ENCODE assay signal across 26 cellular contexts in the genomic region with DNA sequence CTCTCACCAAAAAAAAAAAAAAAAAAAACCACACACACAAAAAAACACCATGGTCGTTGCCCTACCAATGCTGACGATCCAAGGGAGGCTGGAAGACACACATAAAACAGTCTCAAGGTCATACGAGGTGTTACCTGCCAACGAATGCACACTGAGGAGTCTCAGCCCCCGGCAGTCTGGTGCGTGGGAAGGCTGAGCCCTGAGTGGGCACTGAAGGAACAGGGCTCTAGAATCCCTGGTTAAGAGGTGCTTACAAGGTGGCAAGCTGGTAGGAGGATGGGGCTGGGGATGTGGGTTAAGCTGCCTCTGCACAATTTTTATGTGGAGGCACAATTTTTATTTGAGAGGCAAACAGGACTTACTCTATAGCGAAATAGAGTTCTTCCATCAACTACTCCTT.
"Had no signal": no experiment of that assay in that cellular context is flagged by ENCODE, and none has a peak within 500 bp of the region (broad histone marks: within the 10 kb centered on the region; RNA-seq: fewer than 3 reads in every experiment).

No MANE protein-coding gene starts in this region.

- ATAC-seq: gastrocnemius medialis; heart left ventricle; left cardiac atrium; left lung; naive thymus-derived CD4-positive, alpha-beta T cell; psoas muscle; right lobe of liver; stimulated activated naive CD8-positive, alpha-beta T cell treated with anti-CD3 and anti-CD28 coated beads, Interleukin-15, Interleukin-2, amounts not matched to agents 100 U/mL and 50 U/mL, for 24 hours had no signal

- H3K4me3 ChIP-seq: coronary artery, esophagus squamous epithelium, gastrocnemius medialis, hepatocyte, left lung, neural progenitor cell, psoas muscle, right lobe of liver, testis had no signal

- DNase-seq: dermis blood vessel endothelial cell; effector memory CD4-positive, alpha-beta T cell; erythroblast; esophagus squamous epithelium; gastrocnemius medialis; left cardiac atrium; left lung; mesenchymal stem cell; naive thymus-derived CD4-positive, alpha-beta T cell; retina; right lobe of liver; small intestine; stimulated activated CD4-positive, alpha-beta T cell treated with anti-CD3 and anti-CD28 coated beads, Interleukin-15, amount 100 ng/mL, for 24 hours; stimulated activated CD4-positive, alpha-beta T cell treated with anti-CD3 and anti-CD28 coated beads, Interleukin-2, amount 100 ng/mL, for 48 hours; stimulated activated CD8-positive, alpha-beta memory T cell treated with anti-CD3 and anti-CD28 coated beads, Interleukin-4, amount 100 ng/mL, for 48 hours; stimulated activated naive CD8-positive, alpha-beta T cell treated with anti-CD3 and anti-CD28 coated beads, Interleukin-15, Interleukin-2, amounts not matched to agents 100 U/mL and 50 U/mL, for 24 hours; substantia nigra; testis had no signal

- H3K9ac ChIP-seq: neural progenitor cell had no signal

- H3K9me3 ChIP-seq: esophagus squamous epithelium, gastrocnemius medialis, heart left ventricle, left lung, psoas muscle, right lobe of liver, testis had no signal

- H3K27me3 ChIP-seq: esophagus squamous epithelium, gastrocnemius medialis, heart left ventricle, hepatocyte, left lung, right lobe of liver, testis had no signal

- H2AFZ ChIP-seq: hepatocyte, neural progenitor cell had no signal

- H3K36me3 Mint-ChIP-seq: mesothelial cell of epicardium; naive thymus-derived CD4-positive, alpha-beta T cell; neural progenitor cell; type B pancreatic cell had no signal

- H3K27ac ChIP-seq: gastrocnemius medialis, hepatocyte, neural progenitor cell, psoas muscle, right lobe of liver, testis had no signal

- H3K79me2 ChIP-seq: hepatocyte had no signal

- H3K4me2 ChIP-seq: hepatocyte, neural progenitor cell had no signal

- H3K9me3 Mint-ChIP-seq: mesothelial cell of epicardium; naive thymus-derived CD4-positive, alpha-beta T cell; nephron; neural progenitor cell; type B pancreatic cell had no signal

- H3K36me3 ChIP-seq: gastrocnemius medialis, left lung, neural progenitor cell, right lobe of liver had no signal

- H3K27ac Mint-ChIP-seq: mesothelial cell of epicardium; naive thymus-derived CD4-positive, alpha-beta T cell; nephron; type B pancreatic cell had no signal

- H3K4me3 Mint-ChIP-seq: mesothelial cell of epicardium; naive thymus-derived CD4-positive, alpha-beta T cell; nephron; neural progenitor cell; type B pancreatic cell had no signal

- H3K4me1 Mint-ChIP-seq: neural progenitor cell had no signal

- H3K4me1 ChIP-seq: neural progenitor cell, right lobe of liver had no signal
